19 cellular contexts compared by ENCODE assay signal in the genomic region with DNA sequence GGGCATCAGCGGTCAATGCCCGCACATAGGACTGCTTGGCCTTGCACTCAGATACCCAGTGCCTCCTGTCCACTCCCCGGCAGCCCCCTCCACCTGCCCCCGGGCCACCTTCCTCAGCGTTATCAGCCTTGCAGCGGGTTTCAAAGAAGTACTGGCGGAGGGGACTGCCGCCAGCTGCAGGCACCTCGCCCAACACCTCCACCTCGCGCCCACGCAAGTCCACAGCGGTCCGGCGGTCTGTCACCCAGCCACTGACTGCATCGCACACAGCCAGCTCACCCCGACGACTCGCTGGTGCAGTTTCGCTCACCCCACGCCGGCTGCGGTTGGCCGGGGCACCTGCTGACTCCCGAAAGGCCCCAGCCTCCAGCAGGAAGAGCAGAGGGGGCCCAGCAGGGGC. TPM values are rescaled to one million over a fixed set of nuclear protein-coding genes. Genes with fewer than 3 reads are reported as not detected.
DNase-seq lines count a peak whose midpoint lies in the region; ATAC-seq and TF ChIP-seq lines count a peak whose summit lies in the region.
"Had no signal": no experiment of that assay in that cellular context is flagged by ENCODE, and none has a peak within 500 bp of the region (broad histone marks: within the 10 kb centered on the region; RNA-seq: fewer than 3 reads in every experiment).

No MANE protein-coding gene starts in this region.

- no peaks in the 10 kb centered on the region for H3K36me3 ChIP-seq in SK-N-SH (replicated peaks in 1 of 2; ENCODE audit: control insufficient read depth in 1 of 2, insufficient read depth in 2 of 2, low read length in 1 of 2)
- H3K36me3 ChIP-seq: BLaER1, SJSA1 had no signal

- no peak overlapping the region for H3K9ac ChIP-seq in SK-N-SH
- H3K9ac ChIP-seq: BLaER1 had no signal

- H3F3A ChIP-seq in SK-N-SH (replicated peaks; ENCODE audit: insufficient read depth): peaks cover 12% of the 10 kb centered on the region

- no peaks in the 10 kb centered on the region for H3K9me3 Mint-ChIP-seq in activated T-helper 17 cell treated with anti-CD3 and anti-CD28 coated beads, Interleukin-2, amount 50 U/mL, for 72 hours
- no peaks in the 10 kb centered on the region for H3K9me3 Mint-ChIP-seq in stimulated activated effector memory CD8-positive, alpha-beta T cell treated with anti-CD3 and anti-CD28 coated beads, Interleukin-12 subunit alpha, Interleukin-12 subunit beta, amount 100 ng/mL, for 72 hours
- H3K9me3 Mint-ChIP-seq: CD8-positive, alpha-beta T cell; IgD-negative memory B cell had no signal

- no peak overlapping the region for H3K27ac Mint-ChIP-seq in activated T-helper 17 cell treated with anti-CD3 and anti-CD28 coated beads, Interleukin-2, amount 50 U/mL, for 72 hours
- no peak overlapping the region for H3K27ac Mint-ChIP-seq in stimulated activated effector memory CD8-positive, alpha-beta T cell treated with anti-CD3 and anti-CD28 coated beads, Interleukin-12 subunit alpha, Interleukin-12 subunit beta, amount 100 ng/mL, for 72 hours
- H3K27ac Mint-ChIP-seq: CD8-positive, alpha-beta T cell had no signal

- in situ Hi-C loops in GM13976 (cut with MboI; ENCODE audit: low sequenced_read_pairs, unreplicated experiment): no loop called here

- TF ChIP-seq CTCF in SK-N-SH (IDR thresholded peaks at IDR 0.05) (no peak), GM13976 (IDR thresholded peaks at IDR 0.05; ENCODE audit: borderline replicate concordance, control extremely low read depth, extremely low read depth, insufficient read depth, missing control alignments) (no peak)

- no peaks in the 10 kb centered on the region for H3K9me3 ChIP-seq in SK-N-SH
- H3K9me3 ChIP-seq: BLaER1, SJSA1 had no signal

- no peaks in the 10 kb centered on the region for H3K9me2 ChIP-seq in SK-N-SH

- peaks cover 38% of the 10 kb centered on the region for H3K27me3 Mint-ChIP-seq in activated T-helper 17 cell treated with anti-CD3 and anti-CD28 coated beads, Interleukin-2, amount 50 U/mL, for 72 hours

- H3K4me1 ChIP-seq in SK-N-SH (ENCODE audit: control insufficient read depth in 1 of 2, insufficient read depth in 2 of 2, low read depth in 1 of 2, low read length in 1 of 2): peaks cover 0 to 22% of the 10 kb centered on the region in 2 experiments; a peak in 2 of 4 replicates

- H3K27me3 ChIP-seq in SK-N-SH (ENCODE audit: insufficient read depth): no peaks in the 10 kb centered on the region

- no peak overlapping the region for H3K4me2 ChIP-seq in SK-N-SH
- H3K4me2 ChIP-seq: BLaER1 had no signal

- H2AFZ ChIP-seq in SK-N-SH (ENCODE audit: low read depth): no peak overlapping the region

- H3K4me3 ChIP-seq in SK-N-SH (ENCODE audit: low read depth in 2 of 2, low read length in 1 of 2): no peak overlapping the region
- H3K4me3 ChIP-seq: BLaER1, SJSA1 had no signal

- no peaks in the 10 kb centered on the region for H3K36me3 Mint-ChIP-seq in activated T-helper 17 cell treated with anti-CD3 and anti-CD28 coated beads, Interleukin-2, amount 50 U/mL, for 72 hours (ENCODE audit: low read depth)
- H3K36me3 Mint-ChIP-seq in stimulated activated effector memory CD8-positive, alpha-beta T cell treated with anti-CD3 and anti-CD28 coated beads, Interleukin-12 subunit alpha, Interleukin-12 subunit beta, amount 100 ng/mL, for 72 hours: no peaks in the 10 kb centered on the region
- H3K36me3 Mint-ChIP-seq: CD8-positive, alpha-beta T cell had no signal

- no peaks in the 10 kb centered on the region for H4K20me1 ChIP-seq in SK-N-SH (ENCODE audit: insufficient read depth)

- WGBS in SK-N-SH (ENCODE audit: low lambda C conversion rate): 64% methylated on average over 22 of the region's 25 CpGs

- DNase-seq in SK-N-SH: peak; percentile 31
- peak; percentile 71 for DNase-seq in GM13976 (ENCODE audit: low spot score)
- no peak for DNase-seq in stimulated activated effector memory CD8-positive, alpha-beta T cell treated with anti-CD3 and anti-CD28 coated beads, Interleukin-12 subunit alpha, Interleukin-12 subunit beta, amount 100 ng/mL, for 72 hours (ENCODE audit: low spot score in 2 of 2)
- no peak for DNase-seq in amygdala (lab: John Stamatoyannopoulos, UW)
- DNase-seq: CD8-positive, alpha-beta T cell; DMS79; NCI-H1417 treated with DMSO at 0.1 percent for 48 hours; NCI-H1930; NCI-H526 treated with DMSO at 0.1 percent for 48 hours; NK-92 treated with Interleukin-12 subunit alpha and Interleukin-12 subunit beta, amount 100 ng/mL, for 24 hours had no signal

- H3K4me3 Mint-ChIP-seq in activated T-helper 17 cell treated with anti-CD3 and anti-CD28 coated beads, Interleukin-2, amount 50 U/mL, for 72 hours: no peak overlapping the region
- H3K4me3 Mint-ChIP-seq in stimulated activated effector memory CD8-positive, alpha-beta T cell treated with anti-CD3 and anti-CD28 coated beads, Interleukin-12 subunit alpha, Interleukin-12 subunit beta, amount 100 ng/mL, for 72 hours: no peak overlapping the region
- H3K4me3 Mint-ChIP-seq: CD8-positive, alpha-beta T cell had no signal

- H3K4me1 Mint-ChIP-seq in activated T-helper 17 cell treated with anti-CD3 and anti-CD28 coated beads, Interleukin-2, amount 50 U/mL, for 72 hours: peaks cover 8% of the 10 kb centered on the region
- H3K4me1 Mint-ChIP-seq in stimulated activated effector memory CD8-positive, alpha-beta T cell treated with anti-CD3 and anti-CD28 coated beads, Interleukin-12 subunit alpha, Interleukin-12 subunit beta, amount 100 ng/mL, for 72 hours: peaks cover 30% of the 10 kb centered on the region

- POLR2A ChIA-PET in SK-N-SH (lab: Yijun Ruan, JAX): no interaction called here

- CTCF ChIA-PET in SK-N-SH (lab: Yijun Ruan, JAX): interaction anchor here (3.0 kb wide), 1 partner anchor 68 kb away, joined by 10 read pairs; a partner anchor contains a TSS

- no peak for TF ChIP-seq RAD21 in SK-N-SH (IDR thresholded peaks at IDR 0.05; ENCODE audit: low read length)

- ATAC-seq in SK-N-SH treated with all-trans-retinoic acid at 6 μM for 48 hours: no peak
- peak; percentile 20 for ATAC-seq in activated T-helper 17 cell treated with anti-CD3 and anti-CD28 coated beads, Interleukin-2, amount 50 U/mL, for 72 hours (replicated peaks)
- ATAC-seq in stimulated activated effector memory CD8-positive, alpha-beta T cell treated with anti-CD3 and anti-CD28 coated beads, Interleukin-12 subunit alpha, Interleukin-12 subunit beta, amount 100 ng/mL, for 72 hours: peak; percentile 61
- no peak for ATAC-seq in HG02870 (IDR thresholded peaks at IDR 0.05; ENCODE audit: unreplicated experiment)
- no peak for ATAC-seq in HG03342 (IDR thresholded peaks at IDR 0.05; ENCODE audit: unreplicated experiment)
- ATAC-seq: CD8-positive, alpha-beta T cell had no signal

- no peak for TF ChIP-seq EP300 in SK-N-SH (IDR thresholded peaks at IDR 0.05; ENCODE audit: borderline replicate concordance in 1 of 2, low read depth in 1 of 2, low read length in 1 of 2)

- no peak overlapping the region for H3K27ac ChIP-seq in SK-N-SH (ENCODE audit: low read depth in 2 of 2, low read length in 1 of 2)
- H3K27ac ChIP-seq: 22Rv1, BLaER1, SJSA1 had no signal

- peaks cover 64% of the 10 kb centered on the region for H3K79me2 ChIP-seq in SK-N-SH (ENCODE audit: insufficient read depth)

TF ChIP-seq in SK-N-SH, 30 proteins besides CTCF, POLR2A, EP300 and RAD21 (continues in another document):
- TF ChIP-seq GABPA (IDR thresholded peaks at IDR 0.05; ENCODE audit: low read depth) (no peak), MXI1 (IDR thresholded peaks at IDR 0.05; ENCODE audit: low read depth, low read length) (no peak), YY1 (IDR thresholded peaks at IDR 0.05; ENCODE audit: low read depth) (no peak)

TF ChIP-seq in SK-N-SH treated with all-trans-retinoic acid at 6 μM for 48 hours, 23 proteins besides CTCF, POLR2A, EP300 and RAD21:
- no peak for TF ChIP-seq ZNF565 (CRISPR knock-in tag; conservative IDR thresholded peaks at IDR 0.05; ENCODE audit: low read depth)
TF ChIP-seq in SK-N-SH treated with all-trans-retinoic acid at 6 μM for 48 hours: peak in this region for 0.

RNA-seq across cellular contexts. Expression of a gene that starts 3.2 kb away (rescaled TPM):
- polyA plus RNA-seq in SK-N-SH (2012; rRNA removed): 0.66 and 1.6 TPM in 2 replicates
- polyA plus RNA-seq in SK-N-SH (2012; cell fraction: cytosol; rRNA removed): 0.68 and 0.71 TPM in 2 replicates
- polyA plus RNA-seq in SK-N-SH (2012; cell fraction: nucleus; rRNA removed): 4.8 and 7.8 TPM in 2 replicates
- not detected for total RNA-seq in activated T-helper 17 cell treated with anti-CD3 and anti-CD28 coated beads, Interleukin-2, amount 50 U/mL, for 72 hours
- total RNA-seq: CD8-positive, alpha-beta T cell; OCI-LY7; SJSA1 had no signal
- polyA plus RNA-seq: IgD-negative memory B cell had no signal

RNA-seq across cellular contexts. Expression of a gene that starts 3.9 kb away (rescaled TPM):
- polyA plus RNA-seq in SK-N-SH (2012; rRNA removed): 2.0 and 2.1 TPM in 2 replicates
- 0.53 and 0.93 TPM in 2 replicates for polyA plus RNA-seq in SK-N-SH (2012; cell fraction: cytosol; rRNA removed)
- 14.3 and 19.4 TPM in 2 replicates for polyA plus RNA-seq in SK-N-SH (2012; cell fraction: nucleus; rRNA removed)
- total RNA-seq in activated T-helper 17 cell treated with anti-CD3 and anti-CD28 coated beads, Interleukin-2, amount 50 U/mL, for 72 hours: under 1 TPM in 1 of 2 donors, not detected in 1; 0.32 TPM
- total RNA-seq: CD8-positive, alpha-beta T cell; OCI-LY7 had no signal
- polyA plus RNA-seq: IgD-negative memory B cell had no signal

RNA-seq across cellular contexts. Expression of a gene that starts 11.1 kb away (rescaled TPM):
- polyA plus RNA-seq in SK-N-SH (2012; rRNA removed): 0.02 TPM in 1 of 2 replicates, not detected in the other
- polyA plus RNA-seq in SK-N-SH (2012; cell fraction: cytosol; rRNA removed): 0.01 TPM in 1 of 2 replicates, not detected in the other
- polyA plus RNA-seq in SK-N-SH (2012; cell fraction: nucleus; rRNA removed): 0.02 TPM in 1 of 2 replicates, not detected in the other
- total RNA-seq in activated T-helper 17 cell treated with anti-CD3 and anti-CD28 coated beads, Interleukin-2, amount 50 U/mL, for 72 hours: not detected
- total RNA-seq: CD8-positive, alpha-beta T cell; OCI-LY7; SJSA1 had no signal
- polyA plus RNA-seq: IgD-negative memory B cell had no signal

RNA-seq across cellular contexts. Expression of a gene that starts 12.5 kb away (rescaled TPM):
- polyA plus RNA-seq in SK-N-SH (2012; rRNA removed): 0.13 TPM in 1 of 2 replicates, not detected in the other
- not detected in 2 replicates for polyA plus RNA-seq in SK-N-SH (2012; cell fraction: cytosol; rRNA removed)
- 0.23 and 0.29 TPM in 2 replicates for polyA plus RNA-seq in SK-N-SH (2012; cell fraction: nucleus; rRNA removed)
- not detected for total RNA-seq in activated T-helper 17 cell treated with anti-CD3 and anti-CD28 coated beads, Interleukin-2, amount 50 U/mL, for 72 hours
- total RNA-seq: CD8-positive, alpha-beta T cell; OCI-LY7 had no signal
- polyA plus RNA-seq: IgD-negative memory B cell had no signal

RNA-seq across cellular contexts. Expression of a gene that starts 17.8 kb away (rescaled TPM):
- 0.11 and 0.16 TPM in 2 replicates for polyA plus RNA-seq in SK-N-SH (2012; rRNA removed)
- polyA plus RNA-seq in SK-N-SH (2012; cell fraction: cytosol; rRNA removed): 0.08 TPM in 1 of 2 replicates, not detected in the other
- not detected in 2 replicates for polyA plus RNA-seq in SK-N-SH (2012; cell fraction: nucleus; rRNA removed)
- not detected for total RNA-seq in activated T-helper 17 cell treated with anti-CD3 and anti-CD28 coated beads, Interleukin-2, amount 50 U/mL, for 72 hours
- total RNA-seq: CD8-positive, alpha-beta T cell; OCI-LY7; SJSA1 had no signal
- polyA plus RNA-seq: IgD-negative memory B cell had no signal

Comparison
In these comparisons a context has a peak if more than half of its experiments do, and no peak if none do; other contexts are left out.
1. DNase-seq: peak in SK-N-SH (single experiment) and GM13976 (single experiment); none in stimulated activated effector memory CD8-positive, alpha-beta T cell treated with anti-CD3 and anti-CD28 coated beads, Interleukin-12 subunit alpha, Interleukin-12 subunit beta, amount 100 ng/mL, for 72 hours (0 of 2) and amygdala (0 of 56).
2. ATAC-seq: peak in activated T-helper 17 cell treated with anti-CD3 and anti-CD28 coated beads, Interleukin-2, amount 50 U/mL, for 72 hours (single experiment) and stimulated activated effector memory CD8-positive, alpha-beta T cell treated with anti-CD3 and anti-CD28 coated beads, Interleukin-12 subunit alpha, Interleukin-12 subunit beta, amount 100 ng/mL, for 72 hours (single experiment); none in SK-N-SH treated with all-trans-retinoic acid at 6 μM for 48 hours (single experiment), HG02870 (single experiment) and HG03342 (single experiment).